In genomic region chr2:207154556-207155179, GRCh38 we compare ENCODE assay signal across 13 cellular contexts. TPM values are rescaled to one million over a fixed set of nuclear protein-coding genes. Genes with fewer than 3 reads are reported as not detected.
A peak's percentile ranks its signal among the peaks of the same experiment; 100 is the strongest.
DNase-seq lines count a peak whose midpoint lies in the region; ATAC-seq, FAIRE-seq and TF ChIP-seq lines count a peak whose summit lies in the region.
"Had no signal": no experiment of that assay in that cellular context is flagged by ENCODE, and none has a peak within 500 bp of the region (broad histone marks: within the 10 kb centered on the region; RNA-seq: fewer than 3 reads in every experiment).

No MANE protein-coding gene starts in this region.

- no peak for FAIRE-seq in GM12878 (lab: Jason Lieb, UNC)

- H3K4me1 ChIP-seq in heart right ventricle (peaks cover 25 to 100% (median 99%) of the 10 kb centered on the region in 9 donors), GM12878 (ENCODE audit: control insufficient read depth, insufficient read depth, low read length) (peaks cover 35% of the 10 kb centered on the region), upper lobe of left lung (peaks cover 65 to 96% (median 90%) of the 10 kb centered on the region in 4 donors), Peyer's patch (peaks cover 0 to 28% (median 0%) of the 10 kb centered on the region in 4 donors)

- 82 to 87% methylated on average over 4 of the region's 4 CpGs for WGBS in heart right ventricle, 2 donors
- WGBS in GM12878 (ENCODE audit: insufficient coverage, insufficient replicate concordance, low lambda C conversion rate, missing lambda C conversion rate): 98% methylated on average over 4 of the region's 4 CpGs
- 72 to 84% methylated on average over 4 of the region's 4 CpGs for WGBS in upper lobe of left lung, 2 donors

- CTCF ChIA-PET in GM12878 (lab: Yijun Ruan, JAX): interaction anchor here (0.9 to 6.5 kb wide), 4 partner anchors 12 to 319 kb away, joined by 3 to 36 read pairs (median 4); partner anchors contain the start of gene KLF7

- peak overlapping the region in 1 of 8 donors; percentile 7 for H3K4me3 Mint-ChIP-seq in naive B cell
- H3K4me3 Mint-ChIP-seq: type B pancreatic cell had no signal

- no TSS peak for BruUV-seq in GM12878 (replicated peaks; lab: Mats Ljungman, UMichigan)

- H3K4me2 ChIP-seq in GM12878 (ENCODE audit: control insufficient read depth, insufficient read depth): no peak overlapping the region

- in situ Hi-C loops in GM12878 (cut with MboI): no loop called here

- no peaks in the 10 kb centered on the region for H4K20me1 ChIP-seq in GM12878 (ENCODE audit: control insufficient read depth, insufficient read depth)

- H3K4me1 Mint-ChIP-seq in naive B cell: peaks cover 69 to 88% (median 80%) of the 10 kb centered on the region in 3 donors

- no peak overlapping the region for H3K4me3 ChIP-seq in heart right ventricle
- no peak overlapping the region for H3K4me3 ChIP-seq in GM12878
- H3K4me3 ChIP-seq in upper lobe of left lung: no peak overlapping the region
- no peak overlapping the region for H3K4me3 ChIP-seq in Peyer's patch

- RAD21 ChIA-PET in GM12878 (lab: Charles Lee; ENCODE audit: unreplicated experiment): interaction anchor here (1.3 to 2.6 kb wide), 4 partner anchors 10 to 13 kb away, joined by 4 to 22 read pairs (median 10); partner anchors contain the start of gene KLF7

- peaks cover 58% of the 10 kb centered on the region for H3K79me2 ChIP-seq in GM12878 (ENCODE audit: control insufficient read depth, insufficient read depth, low read length)

- no peak for DNase-seq in heart right ventricle
- no peak for DNase-seq in left cardiac atrium
- no peak for DNase-seq in GM12878 (ENCODE audit: low read depth, low spot score)
- no peak for DNase-seq in naive B cell
- DNase-seq in upper lobe of left lung: no peak
- DNase-seq in CD1c-positive myeloid dendritic cell (ENCODE audit: extremely low spot score): no peak
- no peak for DNase-seq in Peyer's patch
- DNase-seq: activated effector memory CD4-positive, alpha-beta T cell treated with Interleukin-2 at 50 U/mL for 16 hours; cerebellar nuclear complex; T-helper 1 cell had no signal

- peaks cover 0 to 3% (median 0%) of the 10 kb centered on the region in 7 donors for H3K9me3 Mint-ChIP-seq in naive B cell
- H3K9me3 Mint-ChIP-seq: type B pancreatic cell had no signal

- peaks cover 0 to 12% of the 10 kb centered on the region in 2 donors for H3K36me3 Mint-ChIP-seq in naive B cell

- H3K27me3 ChIP-seq in heart right ventricle (no peaks in the 10 kb centered on the region), GM12878 (replicated peaks in 1 of 2; ENCODE audit: control insufficient read depth in 2 of 2, insufficient read depth in 2 of 2, low read length in 1 of 2) (no peaks in the 10 kb centered on the region), upper lobe of left lung (no peaks in the 10 kb centered on the region), Peyer's patch (no peaks in the 10 kb centered on the region)

- TF ChIP-seq EP300 in GM12878 (IDR thresholded peaks at IDR 0.05; ENCODE audit: borderline replicate concordance in 1 of 2, control insufficient read depth in 1 of 2, low read depth in 2 of 2, low read length in 2 of 2) (no peak), upper lobe of left lung (IDR thresholded peaks at IDR 0.05) (no peak)

- no peak overlapping the region for H3K9ac ChIP-seq in GM12878 (ENCODE audit: control insufficient read depth, insufficient read depth, low read length)

- H3K27ac ChIP-seq in heart right ventricle (peak overlapping the region in 7 of 10 donors; percentile 1 to 100 (median 62)), GM12878 (ENCODE audit: control insufficient read depth, insufficient read depth) (no peak overlapping the region), upper lobe of left lung (peak overlapping the region; percentile 17 to 69 (median 52)), Peyer's patch (peak overlapping the region in 1 of 4 donors; percentile 28)
- H3K27ac ChIP-seq: HL-60 had no signal

- no peaks in the 10 kb centered on the region for H3K9me3 ChIP-seq in heart right ventricle
- H3K9me3 ChIP-seq in GM12878 (replicated peaks; ENCODE audit: control insufficient read depth, insufficient read depth, low read length): no peaks in the 10 kb centered on the region
- no peaks in the 10 kb centered on the region for H3K9me3 ChIP-seq in upper lobe of left lung
- H3K9me3 ChIP-seq in Peyer's patch: no peaks in the 10 kb centered on the region

- SMC1A ChIA-PET in GM12878 (lab: Charles Lee; ENCODE audit: uncharacterized antibody, unreplicated experiment): interaction anchor here (0.9 to 7.2 kb wide), 7 partner anchors 8 to 305 kb away, joined by 3 to 61 read pairs (median 3); partner anchors contain the start of gene KLF7

- no peak for TF ChIP-seq RAD21 in GM12878 (IDR thresholded peaks at IDR 0.05; ENCODE audit: insufficient read depth, low read depth, low read length)

- no peak for ATAC-seq in heart right ventricle
- ATAC-seq in left cardiac atrium: no peak
- no peak for ATAC-seq in GM12878
- ATAC-seq in naive B cell (ENCODE audit: low read depth in 2 of 2): no peak
- no peak for ATAC-seq in upper lobe of left lung (ENCODE audit: low FRiP score in 2 of 2)
- no peak for ATAC-seq in HG02678 (IDR thresholded peaks at IDR 0.05; ENCODE audit: unreplicated experiment)

- intact Hi-C loops in heart right ventricle (cut with DNase I) (loop anchor here in 3 of 10 donors (5.0 to 10.0 kb wide), 3 partner anchors 32 to 320 kb away; no protein-coding TSS in a partner anchor), left cardiac atrium (cut with DNase I) (no loop called here), GM12878 (cut with micrococcal nuclease; ENCODE audit: unreplicated experiment) (no loop called here)

- no peak overlapping the region for H2AFZ ChIP-seq in GM12878 (ENCODE audit: control insufficient read depth, low read depth, low read length)

- peak overlapping the region in 5 of 6 donors; percentile 7 to 63 (median 43) for H3K27ac Mint-ChIP-seq in naive B cell
- H3K27ac Mint-ChIP-seq: type B pancreatic cell had no signal

- H3K27me3 Mint-ChIP-seq in naive B cell: no peaks in the 10 kb centered on the region
- H3K27me3 Mint-ChIP-seq: type B pancreatic cell had no signal

- H3K36me3 ChIP-seq in heart right ventricle: no peaks in the 10 kb centered on the region
- H3K36me3 ChIP-seq in GM12878 (ENCODE audit: control insufficient read depth in 2 of 2, insufficient read depth in 2 of 2, low read length in 1 of 2): no peaks in the 10 kb centered on the region
- no peaks in the 10 kb centered on the region for H3K36me3 ChIP-seq in upper lobe of left lung
- no peaks in the 10 kb centered on the region for H3K36me3 ChIP-seq in Peyer's patch

- no peak for TF ChIP-seq CTCF in heart right ventricle (IDR thresholded peaks at IDR 0.05)
- TF ChIP-seq CTCF in GM12878 (IDR thresholded peaks at IDR 0.05 in 2 of 3, conservative IDR thresholded peaks at IDR 0.05 in 1 of 3; ENCODE audit: control insufficient read depth in 2 of 3, extremely low read depth in 1 of 3, insufficient read depth in 1 of 3, low read depth in 3 of 3, low read length in 3 of 3): no peak
- TF ChIP-seq CTCF in upper lobe of left lung (IDR thresholded peaks at IDR 0.05): no peak
- no peak for TF ChIP-seq CTCF in Peyer's patch (IDR thresholded peaks at IDR 0.05)

- no peak for TF ChIP-seq POLR2A in GM12878 (IDR thresholded peaks at IDR 0.05; ENCODE audit: low read depth, low read length)
- no peak for TF ChIP-seq POLR2A in upper lobe of left lung (IDR thresholded peaks at IDR 0.05)
- no peak for TF ChIP-seq POLR2A in Peyer's patch (IDR thresholded peaks at IDR 0.05)

- POLR2A ChIA-PET in GM12878 (lab: Charles Lee): interaction anchor here (4.0 to 5.5 kb wide), 2 partner anchors 11 to 12 kb away, joined by 20 to 46 read pairs; partner anchors contain the start of gene KLF7

TF ChIP-seq in GM12878, 131 proteins besides CTCF, POLR2A, EP300 and RAD21 (continues in another document):
- TF ChIP-seq USF2 (IDR thresholded peaks at IDR 0.05; ENCODE audit: borderline replicate concordance, low read depth, low read length): no peak
- TF ChIP-seq ZNF217 (IDR thresholded peaks at IDR 0.05): 0 out of 2 replicates have a peak, but pooled peaks have one; percentile 48

RNA-seq across cellular contexts. Expression of gene KLF7, which starts 11.1 kb away (rescaled TPM):
- total RNA-seq in heart right ventricle (10 to 100 TPM; 21.8 to 51.8 (median 30.8) TPM), left cardiac atrium (10 to 100 TPM; 22.1 to 31.8 TPM), GM12878 (2014; rRNA removed) (8.1 and 10.8 TPM in 2 replicates), GM12878 (2014; rRNA removed; fragmentation: Illumina TruSeq; extraction: Trizol) (7.6 and 8.1 TPM in 2 replicates), GM12878 (2021) (20.6 and 24.8 TPM in 2 replicates), upper lobe of left lung (10 to 100 TPM; 15.4 to 50.5 (median 22.4) TPM), Peyer's patch (10 to 100 TPM; 22.5 to 63.5 (median 37.1) TPM)
- polyA plus RNA-seq in heart right ventricle (1 to 10 TPM; 5.0 to 5.6 TPM), GM12878 (2011; rRNA removed) (4.7 and 6.4 TPM in 2 replicates), GM12878 (2014; fragmentation: Illumina TruSeq; extraction: Trizol) (13.3 and 20.5 TPM in 2 replicates), GM12878 (2014; fragmentation: Nextera tagmentation; extraction: Ambion mirVana) (1 to 10 TPM; 2.4 to 3.3 TPM), GM12878 (2014; rRNA removed) (9.4 and 10.7 TPM in 2 replicates), GM12878 (2016; fragmentation: Nextera tagmentation; extraction: Ambion mirVana) (10 to 100 TPM in 1 of 2 experiments, 1 to 10 TPM in 1; 5.6 to 10.2 TPM), naive B cell (ENCODE audit: low read depth in 6 of 6) (10 to 100 TPM; 14.2 to 25.1 (median 15.0) TPM)
- total RNA-seq in GM12878 (2013; cell fraction: nucleolus; rRNA removed): 51.2 and 57.3 TPM in 2 replicates
- polyA plus RNA-seq in GM12878 (2011; ENCODE audit: low read depth): 6.5 TPM
- 5.4 and 5.7 TPM in 2 replicates for polyA plus RNA-seq in GM12878 (2011; cell fraction: cytosol; rRNA removed)
- 11.2 and 11.5 TPM in 2 replicates for polyA plus RNA-seq in GM12878 (2011; cell fraction: nucleus; rRNA removed)
- polyA plus RNA-seq in GM12878 (2012): 6.8 and 7.9 TPM in 2 replicates
- polyA minus RNA-seq in GM12878 (2011; rRNA and poly(A)+ RNA removed): 8.9 and 12.7 TPM in 2 replicates
- 1.7 and 3.4 TPM in 2 replicates for polyA minus RNA-seq in GM12878 (2011; cell fraction: cytosol; rRNA and poly(A)+ RNA removed)
- polyA minus RNA-seq in GM12878 (2011; cell fraction: nucleus; rRNA and poly(A)+ RNA removed): 7.1 and 10.4 TPM in 2 replicates
